Comparison of ENCODE assay signal across 8 cellular contexts in genomic region chr18:63936156-63936931, GRCh38. TPM values are rescaled to one million over a fixed set of nuclear protein-coding genes. Genes with fewer than 3 reads are reported as not detected.
DNase-seq lines count a peak whose midpoint lies in the region; ATAC-seq and TF ChIP-seq lines count a peak whose summit lies in the region.

No MANE protein-coding gene starts in this region.

- H2AK5ac ChIP-seq in IMR-90 (ENCODE audit: low read depth, low read length): no peak overlapping the region

- peak overlapping the region; percentile 90 for H3K4me2 ChIP-seq in IMR-90 (ENCODE audit: low read depth, low read length)

- H3K56ac ChIP-seq in IMR-90 (ENCODE audit: extremely low read depth, insufficient read depth, low read length): no peak overlapping the region

- H3K4me3 ChIP-seq in IMR-90 (ENCODE audit: insufficient read depth, low read depth, low read length) (peak overlapping the region; percentile 54), RWPE2 (ENCODE audit: severe bottlenecking) (peak overlapping the region; percentile 39), upper lobe of right lung (peak overlapping the region; percentile 47)

- POLR2A ChIA-PET in IMR-90 (lab: Charles Lee; ENCODE audit: unreplicated experiment): interaction anchor here (0.6 to 1.5 kb wide), 3 partner anchors 11 to 67 kb away, joined by 3 to 6 read pairs (median 5); no protein-coding TSS in a partner anchor

- H3K23ac ChIP-seq in IMR-90 (ENCODE audit: low read depth, low read length): 0 out of 2 replicates have a peak overlapping the region, but pooled peaks have one; percentile 51

- in situ Hi-C loops in IMR-90 (cut with MboI; ENCODE audit: low sequenced_read_pairs): no loop called here

- H3K9me1 ChIP-seq in IMR-90 (ENCODE audit: insufficient read depth, low read length): no peaks in the 10 kb centered on the region

- H2AFZ ChIP-seq in IMR-90 (replicated peaks; ENCODE audit: low read length, poor library complexity): peak overlapping the region; percentile 93

- H3K4ac ChIP-seq in IMR-90 (ENCODE audit: low read depth, low read length): peak overlapping the region; percentile 22; the same call in 1 of the 2 replicates

- no TSS peak for BruUV-seq in IMR-90 (replicated peaks; lab: Mats Ljungman, UMichigan)

- no peak overlapping the region for H3K27ac ChIP-seq in IMR-90 (ENCODE audit: insufficient read depth, low read length)
- H3K27ac ChIP-seq in RWPE2 (ENCODE audit: poor library complexity, severe bottlenecking): no peak overlapping the region
- H3K27ac ChIP-seq in upper lobe of right lung: no peak overlapping the region

- H4K8ac ChIP-seq in IMR-90 (ENCODE audit: low read depth in 2 of 2, low read length in 2 of 2): peak overlapping the region; percentile 59 to 84; a peak in 3 of 4 replicates

- DNase-seq in GF-D8 (lab: John Stamatoyannopoulos, UW): peak; percentile 43
- peak; percentile 45 for DNase-seq in IMR-90
- DNase-seq in RWPE2 (ENCODE audit: low spot score): peak; percentile 75
- peak; percentile 37 for DNase-seq in activated naive CD4-positive, alpha-beta T cell treated with anti-CD3 and anti-CD28 coated beads, Interleukin-2, amount 50 U/mL, for 16 hours
- peak; percentile 67 to 90 (median 81) for DNase-seq in head of caudate nucleus
- DNase-seq in occipital lobe (lab: John Stamatoyannopoulos, UW): peak; percentile 47
- DNase-seq in upper lobe of right lung: peak; percentile 92

- no peak overlapping the region; the same call in 2 of the 3 replicates for H2BK15ac ChIP-seq in IMR-90 (ENCODE audit: low read depth, low read length)

- no peak overlapping the region for H2BK5ac ChIP-seq in IMR-90 (ENCODE audit: low read depth, low read length, poor library complexity, severe bottlenecking)

- no peaks in the 10 kb centered on the region for H4K20me1 ChIP-seq in IMR-90 (ENCODE audit: insufficient read depth, low read length)

- H4K5ac ChIP-seq in IMR-90 (ENCODE audit: low read depth, low read length): no peak overlapping the region; the same call in 1 of the 2 replicates

- CTCF ChIA-PET in IMR-90 (lab: Yijun Ruan, JAX): interaction anchor here (0.5 to 1.8 kb wide), 16 partner anchors 11 to 1510 kb away, joined by 3 to 6 read pairs (median 4); no protein-coding TSS in a partner anchor

- no peak for TF ChIP-seq POLR2A in IMR-90 (IDR thresholded peaks at IDR 0.05; ENCODE audit: low read depth, low read length)

- H3K9me3 ChIP-seq in IMR-90 (ENCODE audit: control insufficient read depth, insufficient read depth, low read length): no peaks in the 10 kb centered on the region
- H3K9me3 ChIP-seq in RWPE2 (ENCODE audit: severe bottlenecking): no peaks in the 10 kb centered on the region
- H3K9me3 ChIP-seq in upper lobe of right lung: no peaks in the 10 kb centered on the region

- peak; percentile 68 for TF ChIP-seq RAD21 in IMR-90 (IDR thresholded peaks at IDR 0.05; ENCODE audit: low read length)

- H3K18ac ChIP-seq in IMR-90 (ENCODE audit: low read depth, low read length): no peak overlapping the region

- H4K91ac ChIP-seq in IMR-90 (ENCODE audit: insufficient read depth, low read depth, low read length): no peak overlapping the region; the same call in 1 of the 2 replicates

- TF ChIP-seq CTCF in IMR-90 (conservative IDR thresholded peaks at IDR 0.05; ENCODE audit: low read depth, low read length) (peak; percentile 67), RWPE2 (IDR thresholded peaks at IDR 0.05; ENCODE audit: poor library complexity, severe bottlenecking) (peak; percentile 96), upper lobe of right lung (IDR thresholded peaks at IDR 0.05) (peak; percentile 68)

- H2BK120ac ChIP-seq in IMR-90 (ENCODE audit: low read depth, low read length): no peak overlapping the region

- H3K4me1 ChIP-seq in IMR-90 (ENCODE audit: control insufficient read depth, insufficient read depth, low read length) (no peaks in the 10 kb centered on the region), RWPE2 (ENCODE audit: insufficient read depth, poor library complexity, severe bottlenecking) (no peaks in the 10 kb centered on the region), upper lobe of right lung (peaks cover 11% of the 10 kb centered on the region)

- H3K79me1 ChIP-seq in IMR-90 (ENCODE audit: low read depth in 1 of 2, low read length in 2 of 2): no peaks in the 10 kb centered on the region

- peak overlapping the region; percentile 59 for H3K14ac ChIP-seq in IMR-90 (replicated peaks; ENCODE audit: low read depth, low read length)

- H3K36me3 ChIP-seq in IMR-90 (ENCODE audit: control insufficient read depth, insufficient read depth, low read length): no peaks in the 10 kb centered on the region
- no peaks in the 10 kb centered on the region for H3K36me3 ChIP-seq in RWPE2 (ENCODE audit: low read depth)
- no peaks in the 10 kb centered on the region for H3K36me3 ChIP-seq in upper lobe of right lung

- peaks cover 18% of the 10 kb centered on the region for H3K27me3 ChIP-seq in IMR-90 (ENCODE audit: control insufficient read depth, insufficient read depth, low read length)
- H3K27me3 ChIP-seq in RWPE2 (ENCODE audit: insufficient read depth, poor library complexity, severe bottlenecking): no peaks in the 10 kb centered on the region
- peaks cover 7% of the 10 kb centered on the region for H3K27me3 ChIP-seq in upper lobe of right lung

- intact Hi-C loops in IMR-90 (cut with micrococcal nuclease) (loop anchor here (1.0 to 2.0 kb wide), 2 partner anchors 88 to 418 kb away; no protein-coding TSS in a partner anchor), head of caudate nucleus (cut with DNase I) (no loop called here), upper lobe of right lung (cut with DNase I) (no loop called here)

- 4% methylated on average over 10 of the region's 54 CpGs; no CpG with 5 or more reads in 1 of the 2 experiments for WGBS in IMR-90 (ENCODE audit: extremely low coverage in 2 of 2, insufficient read length in 1 of 2), 2 experiments

- ATAC-seq in GM21737 (IDR thresholded peaks at IDR 0.05; ENCODE audit: unreplicated experiment): peak; percentile 99
- ATAC-seq in IMR-90 (ENCODE audit: low read depth): peak; percentile 98
- ATAC-seq in RWPE2 (ENCODE audit: low read depth): peak; percentile 99
- peak; percentile 100 for ATAC-seq in upper lobe of right lung

- 0 out of 2 replicates have a peak overlapping the region, but pooled peaks have one; percentile 33 for H2BK20ac ChIP-seq in IMR-90 (ENCODE audit: low read depth, low read length)

- peak overlapping the region; percentile 30; the same call in 1 of the 2 replicates for H3K9ac ChIP-seq in IMR-90 (ENCODE audit: low read depth, low read length)

- dilution Hi-C loops in IMR-90 (cut with HindIII; ENCODE audit: low sequenced_read_pairs, unreplicated experiment): no loop called here

- peak overlapping the region; percentile 67 for H2AK9ac ChIP-seq in IMR-90 (replicated peaks; ENCODE audit: low read depth, low read length, poor library complexity)

TF ChIP-seq in IMR-90, 13 proteins besides CTCF, POLR2A, EP300 and RAD21:
- TF ChIP-seq SMC3 (IDR thresholded peaks at IDR 0.05; ENCODE audit: low read depth, low read length) (peak; percentile 56), CHD1 (IDR thresholded peaks at IDR 0.05; ENCODE audit: low read depth, low read length) (no peak), USF2 (IDR thresholded peaks at IDR 0.05; ENCODE audit: low read depth, low read length) (no peak)

RNA-seq across cellular contexts. Expression of gene HMSD, which starts 12.8 kb away (rescaled TPM):
- total RNA-seq in IMR-90 (2012; rRNA removed) (0.28 and 0.36 TPM in 2 replicates), occipital lobe (0.16 TPM), upper lobe of right lung (2.1 TPM)
- polyA plus RNA-seq in IMR-90 (2012; rRNA removed): 0.17 and 0.19 TPM in 2 replicates
- polyA plus RNA-seq in IMR-90 (2012; cell fraction: cytosol; rRNA removed): 0.03 and 0.22 TPM in 2 replicates
- 0.10 and 0.75 TPM in 2 replicates for polyA plus RNA-seq in IMR-90 (2012; cell fraction: nucleus; rRNA removed; ENCODE audit: low replicate concordance)

RNA-seq across cellular contexts. Expression of gene SERPINB10, which starts 28.6 kb away (rescaled TPM):
- total RNA-seq in IMR-90 (2012; rRNA removed): not detected in 2 replicates
- not detected in 2 replicates for polyA plus RNA-seq in IMR-90 (2012; rRNA removed)
- not detected in 2 replicates for polyA plus RNA-seq in IMR-90 (2012; cell fraction: cytosol; rRNA removed)
- polyA plus RNA-seq in IMR-90 (2012; cell fraction: nucleus; rRNA removed; ENCODE audit: low replicate concordance): 0.05 TPM in 1 of 2 replicates, not detected in the other
- not detected for total RNA-seq in occipital lobe
- not detected for total RNA-seq in upper lobe of right lung

RNA-seq across cellular contexts. Expression of gene SERPINB8, which starts 33.5 kb away (rescaled TPM):
- total RNA-seq in IMR-90 (2012; rRNA removed) (14.3 and 18.3 TPM in 2 replicates), occipital lobe (1.1 TPM), upper lobe of right lung (24.6 TPM)
- polyA plus RNA-seq in IMR-90 (2012; rRNA removed): 14.8 and 16.7 TPM in 2 replicates
- polyA plus RNA-seq in IMR-90 (2012; cell fraction: cytosol; rRNA removed): 4.4 and 6.2 TPM in 2 replicates
- 4.9 and 21.9 TPM in 2 replicates for polyA plus RNA-seq in IMR-90 (2012; cell fraction: nucleus; rRNA removed; ENCODE audit: low replicate concordance)

RNA-seq across cellular contexts. Expression of gene SERPINB2, which starts 48.8 kb away (rescaled TPM):
- total RNA-seq in IMR-90 (2012; rRNA removed) (34.4 and 43.0 TPM in 2 replicates), occipital lobe (0.62 TPM), upper lobe of right lung (0.38 TPM)
- polyA plus RNA-seq in IMR-90 (2012; rRNA removed): 32.1 and 46.4 TPM in 2 replicates
- 5.3 and 22.9 TPM in 2 replicates for polyA plus RNA-seq in IMR-90 (2012; cell fraction: cytosol; rRNA removed)
- polyA plus RNA-seq in IMR-90 (2012; cell fraction: nucleus; rRNA removed; ENCODE audit: low replicate concordance): 5.4 and 32.1 TPM in 2 replicates

Comparison
In these comparisons a context has a peak if more than half of its experiments do, and no peak if none do; other contexts are left out.
1. DNase-seq: peak in every context shown above with its lines; median percentile 92 in upper lobe of right lung; 81 in head of caudate nucleus; 75 in RWPE2; 47 in occipital lobe; 45 in IMR-90; 43 in GF-D8; 37 in activated naive CD4-positive, alpha-beta T cell treated with anti-CD3 and anti-CD28 coated beads, Interleukin-2, amount 50 U/mL, for 16 hours.